ENCODE assay signal across 8 cellular contexts in genomic region chr9:130042931-130043653, GRCh38. TPM values are rescaled to one million over a fixed set of nuclear protein-coding genes. Genes with fewer than 3 reads are reported as not detected.
DNase-seq lines count a peak whose midpoint lies in the region; ATAC-seq and TF ChIP-seq lines count a peak whose summit lies in the region.

FNBP1 (minus strand) TSS chr9:130043189; CDS start chr9:130042975, 214 bp downstream.

- WGBS in HUES64 = under 1% methylated on average over 80 of the region's 84 CpGs

- TF ChIP-seq CTCF in RWPE2 (IDR thresholded peaks at IDR 0.05; ENCODE audit: poor library complexity, severe bottlenecking) (no peak), fibroblast of villous mesenchyme (IDR thresholded peaks at IDR 0.05; ENCODE audit: insufficient read depth, low read depth, low read length) (no peak), nephron progenitor cell (IDR thresholded peaks at IDR 0.05) (no peak)

- H3K4me1 ChIP-seq in HUES64 (ENCODE audit: insufficient read depth, low read length) (peaks cover 22% of the 10 kb centered on the region; the same call in 1 of the 2 replicates), RWPE2 (ENCODE audit: insufficient read depth, poor library complexity, severe bottlenecking) (peaks cover 4% of the 10 kb centered on the region)

- H3K36me3 Mint-ChIP-seq in nephron progenitor cell (ENCODE audit: low read depth) = no peaks in the 10 kb centered on the region
- peaks cover 14% of the 10 kb centered on the region for H3K36me3 Mint-ChIP-seq in stimulated activated naive CD8-positive, alpha-beta T cell treated with anti-CD3 and anti-CD28 coated beads, Interleukin-15, Interleukin-2, amounts not matched to agents 100 ng/mL and 50 ng/mL, for 24 hours (ENCODE audit: low read depth)

- no peaks in the 10 kb centered on the region for H3K9me3 Mint-ChIP-seq in nephron progenitor cell
- no peaks in the 10 kb centered on the region for H3K9me3 Mint-ChIP-seq in stimulated activated naive CD8-positive, alpha-beta T cell treated with anti-CD3 and anti-CD28 coated beads, Interleukin-15, Interleukin-2, amounts not matched to agents 100 ng/mL and 50 ng/mL, for 24 hours

- H3K27ac Mint-ChIP-seq in nephron progenitor cell = peak within 1 kb of the TSS; percentile 96
- H3K27ac Mint-ChIP-seq in stimulated activated naive CD8-positive, alpha-beta T cell treated with anti-CD3 and anti-CD28 coated beads, Interleukin-15, Interleukin-2, amounts not matched to agents 100 ng/mL and 50 ng/mL, for 24 hours = peak within 1 kb of the TSS; percentile 95

- H3K27me3 ChIP-seq in HUES64 (ENCODE audit: insufficient read depth, low read length) = peaks cover 14% of the 10 kb centered on the region
- no peaks in the 10 kb centered on the region for H3K27me3 ChIP-seq in RWPE2 (ENCODE audit: insufficient read depth, poor library complexity, severe bottlenecking)

- ATAC-seq in GM18907 (IDR thresholded peaks at IDR 0.05; ENCODE audit: unreplicated experiment) (peak; percentile 39), RWPE2 (ENCODE audit: low read depth) (peak; percentile 74)

- peak within 1 kb of the TSS; percentile 81; the same call in 1 of the 2 replicates for H3K27ac ChIP-seq in HUES64 (ENCODE audit: low read depth, low read length)
- peak within 1 kb of the TSS; percentile 24 for H3K27ac ChIP-seq in RWPE2 (ENCODE audit: poor library complexity, severe bottlenecking)

- peak within 1 kb of the TSS; percentile 100 for H3K4me3 Mint-ChIP-seq in nephron progenitor cell
- H3K4me3 Mint-ChIP-seq in stimulated activated naive CD8-positive, alpha-beta T cell treated with anti-CD3 and anti-CD28 coated beads, Interleukin-15, Interleukin-2, amounts not matched to agents 100 ng/mL and 50 ng/mL, for 24 hours = peak within 1 kb of the TSS; percentile 96

- peaks cover 24% of the 10 kb centered on the region for H3K27me3 Mint-ChIP-seq in nephron progenitor cell (ENCODE audit: low read depth, poor library complexity)
- H3K27me3 Mint-ChIP-seq in stimulated activated naive CD8-positive, alpha-beta T cell treated with anti-CD3 and anti-CD28 coated beads, Interleukin-15, Interleukin-2, amounts not matched to agents 100 ng/mL and 50 ng/mL, for 24 hours = no peaks in the 10 kb centered on the region

- H3K9ac ChIP-seq in HUES64 (ENCODE audit: low read depth, low read length) = peak within 1 kb of the TSS; percentile 78

- H3K4me3 ChIP-seq in HUES64 (ENCODE audit: low read length) = peak within 1 kb of the TSS; percentile 92
- H3K4me3 ChIP-seq in RWPE2 (ENCODE audit: severe bottlenecking) = peak within 1 kb of the TSS; percentile 69
- peak within 1 kb of the TSS; percentile 90 for H3K4me3 ChIP-seq in fibroblast of villous mesenchyme (ENCODE audit: low read depth, low read length)

- peaks cover 45% of the 10 kb centered on the region for H3K4me1 Mint-ChIP-seq in nephron progenitor cell
- H3K4me1 Mint-ChIP-seq in stimulated activated naive CD8-positive, alpha-beta T cell treated with anti-CD3 and anti-CD28 coated beads, Interleukin-15, Interleukin-2, amounts not matched to agents 100 ng/mL and 50 ng/mL, for 24 hours (ENCODE audit: low read depth) = peaks cover 49% of the 10 kb centered on the region

- H3K36me3 ChIP-seq in HUES64 (ENCODE audit: insufficient read depth, low read length) (no peaks in the 10 kb centered on the region), RWPE2 (ENCODE audit: low read depth) (no peaks in the 10 kb centered on the region)

- H3K9me3 ChIP-seq in HUES64 (ENCODE audit: insufficient read depth, low read depth, low read length) = no peaks in the 10 kb centered on the region
- no peaks in the 10 kb centered on the region for H3K9me3 ChIP-seq in RWPE2 (ENCODE audit: severe bottlenecking)

- DNase-seq in AG08395 (ENCODE audit: low spot score) (peak; percentile 95), RWPE2 (ENCODE audit: low spot score) (no peak), activated gamma-delta T cell (lab: John Stamatoyannopoulos, UW) (peak; percentile 72), fibroblast of villous mesenchyme (ENCODE audit: low read depth) (peak; percentile 78), nephron progenitor cell (peak; percentile 83)

RNA-seq across cellular contexts. Expression of gene FNBP1, which starts in this region (rescaled TPM):
- polyA plus RNA-seq in HUES64 (2013, experiment 1 of 2) = 20.3 TPM
- 23.6 TPM for polyA plus RNA-seq in HUES64 (2013, experiment 2 of 2)
- total RNA-seq in fibroblast of villous mesenchyme = 41.9 and 45.1 TPM in 2 replicates
